25 cellular contexts compared by ENCODE assay signal in the genomic region with DNA sequence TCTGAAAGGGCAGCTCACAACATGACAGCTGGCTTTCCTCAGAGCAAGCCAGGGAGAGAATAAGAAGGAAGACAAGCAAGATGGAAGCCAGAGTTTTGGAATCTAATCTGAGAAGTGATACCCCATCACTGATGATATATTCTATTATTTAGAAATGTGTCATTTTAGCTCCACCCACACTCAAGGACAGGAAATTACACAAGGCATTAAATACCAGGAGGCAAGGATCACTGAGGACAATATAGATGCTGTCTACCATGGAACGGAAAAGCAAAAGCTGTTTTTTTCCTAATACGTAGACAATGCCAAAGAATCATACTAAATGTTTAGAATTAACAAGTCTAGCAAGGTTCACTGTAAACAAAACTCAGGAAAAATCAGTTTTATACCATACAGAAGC.
"Had no signal": no experiment of that assay in that cellular context is flagged by ENCODE, and none has a peak within 500 bp of the region (broad histone marks: within the 10 kb centered on the region; RNA-seq: fewer than 3 reads in every experiment).

No MANE protein-coding gene starts in this region.

- H3K4me3 Mint-ChIP-seq: activated B cell treated with CpG ODN at 0.5 μM for 24 hours; activated CD4-positive, alpha-beta T cell treated with anti-CD3 and anti-CD28 coated beads, Interleukin-2, amount 10 ng/mL, durations not matched to agents 24 days and 14 days; activated CD8-positive, alpha-beta memory T cell treated with anti-CD3 and anti-CD28 coated beads, Interleukin-2, amount 10 ng/mL, durations not matched to agents 7 days and 5 days; activated naive CD8-positive, alpha-beta T cell treated with anti-CD3 and anti-CD28 coated beads, Interleukin-2, amount 50 U/mL, for 24 hours; activated T-cell treated with anti-CD3 and anti-CD28 coated beads, Interleukin-2, amount 50 U/mL, for 24 hours; activated T-helper 1 cell treated with anti-CD3 and anti-CD28 coated beads, Interleukin-12 subunit alpha, Interleukin-12 subunit beta, Interleukin-2, Interleukin-4 antibody, amounts not matched to agents 30 ng/mL and 10 ng/mL and 1 ng/mL, durations not matched to agents 14 hours and 24 hours and 36 hours; T-helper 17 cell had no signal

- H3K27ac ChIP-seq: brain microvascular endothelial cell had no signal

- H3K27ac Mint-ChIP-seq: activated B cell treated with CpG ODN at 0.5 μM for 24 hours; activated CD4-positive, alpha-beta T cell treated with anti-CD3 and anti-CD28 coated beads, Interleukin-2, amount 10 ng/mL, durations not matched to agents 24 days and 14 days; activated CD8-positive, alpha-beta memory T cell treated with anti-CD3 and anti-CD28 coated beads, Interleukin-2, amount 10 ng/mL, durations not matched to agents 7 days and 5 days; activated naive CD4-positive, alpha-beta T cell treated with anti-CD3 and anti-CD28 coated beads, Interleukin-2, amount 50 U/mL, for 72 hours; activated naive CD8-positive, alpha-beta T cell treated with anti-CD3 and anti-CD28 coated beads, Interleukin-2, amount 50 U/mL, for 24 hours; activated T-cell treated with anti-CD3 and anti-CD28 coated beads, Interleukin-2, amount 50 U/mL, for 24 hours; activated T-helper 1 cell treated with anti-CD3 and anti-CD28 coated beads, Interleukin-12 subunit alpha, Interleukin-12 subunit beta, Interleukin-2, Interleukin-4 antibody, amounts not matched to agents 30 ng/mL and 10 ng/mL and 1 ng/mL, durations not matched to agents 14 hours and 24 hours and 36 hours; T-helper 17 cell had no signal

- DNase-seq: activated B cell treated with CpG ODN at 0.5 μM for 24 hours; activated CD4-positive, alpha-beta T cell treated with anti-CD3 and anti-CD28 coated beads for 1 hour; activated CD4-positive, alpha-beta T cell treated with anti-CD3 and anti-CD28 coated beads, Interleukin-2, amount 10 ng/mL, durations not matched to agents 24 days and 14 days; activated CD4-positive, alpha-beta T cell treated with anti-CD3 and anti-CD28 coated beads, Interleukin-2, amount 50 U/mL, for 48 hours; activated CD8-positive, alpha-beta memory T cell treated with anti-CD3 and anti-CD28 coated beads, Interleukin-2, amount 10 ng/mL, durations not matched to agents 7 days and 5 days; activated effector memory CD4-positive, alpha-beta T cell treated with Interleukin-2 at 50 U/mL for 16 hours; activated naive CD4-positive, alpha-beta T cell treated with Interleukin-2 at 50 U/mL for 16 hours; activated naive CD8-positive, alpha-beta T cell treated with anti-CD3 and anti-CD28 coated beads, Interleukin-2, amount 50 U/mL, for 24 hours; activated T-cell treated with anti-CD3 and anti-CD28 coated beads, Interleukin-2, amount 50 U/mL, for 24 hours; amygdala; brain microvascular endothelial cell; caudate nucleus; Kasumi-1; KBM-7; NCI-H1105 treated with DMSO at 0.1 percent for 48 hours; NCI-H1436 treated with DMSO at 0.1 percent for 48 hours; NCI-H187; NCI-H2081; NCI-H524; PC-3; SHP77 treated with DMSO at 0.1 percent for 48 hours; T-helper 17 cell; T-helper 9 cell had no signal

- H3K27me3 Mint-ChIP-seq: activated B cell treated with CpG ODN at 0.5 μM for 24 hours; activated CD4-positive, alpha-beta T cell treated with anti-CD3 and anti-CD28 coated beads, Interleukin-2, amount 10 ng/mL, durations not matched to agents 24 days and 14 days; activated CD8-positive, alpha-beta memory T cell treated with anti-CD3 and anti-CD28 coated beads, Interleukin-2, amount 10 ng/mL, durations not matched to agents 7 days and 5 days; activated naive CD8-positive, alpha-beta T cell treated with anti-CD3 and anti-CD28 coated beads, Interleukin-2, amount 50 U/mL, for 24 hours; activated T-cell treated with anti-CD3 and anti-CD28 coated beads, Interleukin-2, amount 50 U/mL, for 24 hours; T-helper 17 cell had no signal

- ATAC-seq: activated CD8-positive, alpha-beta memory T cell treated with anti-CD3 and anti-CD28 coated beads, Interleukin-2, amount 10 ng/mL, durations not matched to agents 7 days and 5 days; activated naive CD4-positive, alpha-beta T cell treated with anti-CD3 and anti-CD28 coated beads, Interleukin-2, amount 50 U/mL, for 72 hours; activated naive CD8-positive, alpha-beta T cell treated with anti-CD3 and anti-CD28 coated beads, Interleukin-2, amount 50 U/mL, for 24 hours; PC-3; T-helper 17 cell had no signal

- H3K9me3 Mint-ChIP-seq: activated B cell treated with CpG ODN at 0.5 μM for 24 hours; activated CD4-positive, alpha-beta T cell treated with anti-CD3 and anti-CD28 coated beads, Interleukin-2, amount 10 ng/mL, durations not matched to agents 24 days and 14 days; activated naive CD8-positive, alpha-beta T cell treated with anti-CD3 and anti-CD28 coated beads, Interleukin-2, amount 50 U/mL, for 24 hours; activated T-cell treated with anti-CD3 and anti-CD28 coated beads, Interleukin-2, amount 50 U/mL, for 24 hours; activated T-helper 1 cell treated with anti-CD3 and anti-CD28 coated beads, Interleukin-12 subunit alpha, Interleukin-12 subunit beta, Interleukin-2, Interleukin-4 antibody, amounts not matched to agents 30 ng/mL and 10 ng/mL and 1 ng/mL, durations not matched to agents 14 hours and 24 hours and 36 hours had no signal
